Comparison of ENCODE assay signal across 22 cellular contexts in the genomic region with DNA sequence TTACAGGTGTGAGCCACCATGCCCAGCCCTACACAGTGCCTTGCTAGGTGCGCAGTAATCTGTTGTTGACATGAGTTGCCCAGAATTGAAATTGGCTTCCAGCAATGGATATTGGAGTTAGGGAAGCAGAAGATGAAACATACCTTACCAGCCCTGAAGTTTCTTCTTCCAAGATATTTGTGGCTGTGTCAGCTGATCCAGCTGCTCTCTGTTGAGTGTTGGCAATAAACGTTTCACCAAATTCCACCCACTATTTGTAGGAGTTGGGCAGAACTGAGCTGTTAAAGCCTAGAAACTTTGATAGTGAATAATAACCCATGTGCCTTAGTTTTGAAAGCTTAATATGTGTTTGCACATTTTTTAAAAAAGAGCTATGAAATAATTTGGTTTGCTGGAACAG.
"Had no signal": no experiment of that assay in that cellular context is flagged by ENCODE, and none has a peak within 500 bp of the region (broad histone marks: within the 10 kb centered on the region; RNA-seq: fewer than 3 reads in every experiment).

No MANE protein-coding gene starts in this region.

- H3K36me3 Mint-ChIP-seq: activated CD8-positive, alpha-beta memory T cell treated with anti-CD3 and anti-CD28 coated beads, Interleukin-2, amount 10 ng/mL, durations not matched to agents 7 days and 5 days; activated naive CD4-positive, alpha-beta T cell treated with anti-CD3 and anti-CD28 coated beads, Interleukin-2, amount 50 U/mL, for 24 hours; natural killer cell treated with Interleukin-12 subunit alpha and Interleukin-12 subunit beta and Interleukin-15 and Interleukin-18, amount 100 ng/mL, for 72 hours had no signal

- H3K27ac Mint-ChIP-seq: activated CD4-positive, alpha-beta T cell treated with anti-CD3 and anti-CD28 coated beads for 36 hours; activated CD8-positive, alpha-beta memory T cell treated with anti-CD3 and anti-CD28 coated beads, Interleukin-2, amount 10 ng/mL, durations not matched to agents 7 days and 5 days; activated CD8-positive, alpha-beta T cell treated with anti-CD3 and anti-CD28 coated beads, Interleukin-2, amount 10 ng/mL, durations not matched to agents 7 days and 5 days; activated naive CD4-positive, alpha-beta T cell treated with anti-CD3 and anti-CD28 coated beads, Interleukin-2, amount 50 U/mL, for 24 hours; activated T-helper 2 cell treated with anti-CD3 and anti-CD28 coated beads, Interferon-gamma antibody, Interleukin-2, Interleukin-4, amounts not matched to agents 10 μg/mL and 5 μg/mL and 100 μg/mL, durations not matched to agents 14 hours and 24 hours and 36 hours; natural killer cell treated with Interleukin-12 subunit alpha and Interleukin-12 subunit beta and Interleukin-15 and Interleukin-18, amount 100 ng/mL, for 72 hours had no signal

- H3K27me3 Mint-ChIP-seq: activated CD4-positive, alpha-beta T cell treated with anti-CD3 and anti-CD28 coated beads for 36 hours; activated CD8-positive, alpha-beta memory T cell treated with anti-CD3 and anti-CD28 coated beads, Interleukin-2, amount 10 ng/mL, durations not matched to agents 7 days and 5 days; activated naive CD4-positive, alpha-beta T cell treated with anti-CD3 and anti-CD28 coated beads, Interleukin-2, amount 50 U/mL, for 24 hours; natural killer cell treated with Interleukin-12 subunit alpha and Interleukin-12 subunit beta and Interleukin-15 and Interleukin-18, amount 100 ng/mL, for 72 hours had no signal

- H3K9me3 Mint-ChIP-seq: activated naive CD4-positive, alpha-beta T cell treated with anti-CD3 and anti-CD28 coated beads, Interleukin-2, amount 50 U/mL, for 24 hours; activated T-helper 2 cell treated with anti-CD3 and anti-CD28 coated beads, Interferon-gamma antibody, Interleukin-2, Interleukin-4, amounts not matched to agents 10 μg/mL and 5 μg/mL and 100 μg/mL, durations not matched to agents 14 hours and 24 hours and 36 hours; natural killer cell treated with Interleukin-12 subunit alpha and Interleukin-12 subunit beta and Interleukin-15 and Interleukin-18, amount 100 ng/mL, for 72 hours had no signal

- H3K27me3 ChIP-seq: brain microvascular endothelial cell, dorsolateral prefrontal cortex, foreskin keratinocyte, heart right ventricle, left lung, spleen, tibial nerve had no signal

- H3K27ac ChIP-seq: brain microvascular endothelial cell, coronary artery, dorsolateral prefrontal cortex, foreskin keratinocyte, heart right ventricle, left lung, lower lobe of right lung, spleen, tibial nerve had no signal

- H3K4me1 ChIP-seq: foreskin keratinocyte, left lung, lower lobe of right lung had no signal

- H3K9me3 ChIP-seq: heart right ventricle, left lung, lower lobe of right lung, spleen, tibial nerve had no signal

- H3K36me3 ChIP-seq: brain microvascular endothelial cell, left lung, lower lobe of right lung had no signal

- H3K4me3 Mint-ChIP-seq: activated CD4-positive, alpha-beta T cell treated with anti-CD3 and anti-CD28 coated beads for 36 hours; activated CD8-positive, alpha-beta memory T cell treated with anti-CD3 and anti-CD28 coated beads, Interleukin-2, amount 10 ng/mL, durations not matched to agents 7 days and 5 days; activated CD8-positive, alpha-beta T cell treated with anti-CD3 and anti-CD28 coated beads, Interleukin-2, amount 10 ng/mL, durations not matched to agents 7 days and 5 days; activated naive CD4-positive, alpha-beta T cell treated with anti-CD3 and anti-CD28 coated beads, Interleukin-2, amount 50 U/mL, for 24 hours; natural killer cell treated with Interleukin-12 subunit alpha and Interleukin-12 subunit beta and Interleukin-15 and Interleukin-18, amount 100 ng/mL, for 72 hours had no signal

- H3K4me1 Mint-ChIP-seq: activated CD4-positive, alpha-beta T cell treated with anti-CD3 and anti-CD28 coated beads for 36 hours; activated CD8-positive, alpha-beta memory T cell treated with anti-CD3 and anti-CD28 coated beads, Interleukin-2, amount 10 ng/mL, durations not matched to agents 7 days and 5 days; activated naive CD4-positive, alpha-beta T cell treated with anti-CD3 and anti-CD28 coated beads, Interleukin-2, amount 50 U/mL, for 24 hours had no signal

- DNase-seq: activated CD4-positive, alpha-beta T cell treated with anti-CD3 and anti-CD28 coated beads for 36 hours; activated CD4-positive, CD25-positive, alpha-beta regulatory T cell; activated CD8-positive, alpha-beta memory T cell treated with anti-CD3 and anti-CD28 coated beads, Interleukin-2, amount 10 ng/mL, durations not matched to agents 7 days and 5 days; activated CD8-positive, alpha-beta T cell treated with anti-CD3 and anti-CD28 coated beads, Interleukin-2, amount 10 ng/mL, durations not matched to agents 7 days and 5 days; activated T-cell treated with anti-CD3 and anti-CD28 coated beads, Interleukin-2, amount 50 U/mL, for 48 hours; brain microvascular endothelial cell; dorsolateral prefrontal cortex; effector memory CD4-positive, alpha-beta T cell; foreskin keratinocyte; heart right ventricle; left lung; lower lobe of right lung; mesendoderm; posterior cingulate gyrus; right cardiac atrium; spleen; stimulated activated naive CD4-positive, alpha-beta T cell treated with Interleukin-2 at 50 U/mL for 16 hours had no signal

- ATAC-seq: activated CD4-positive, alpha-beta T cell treated with anti-CD3 and anti-CD28 coated beads for 36 hours; activated CD8-positive, alpha-beta memory T cell treated with anti-CD3 and anti-CD28 coated beads, Interleukin-2, amount 10 ng/mL, durations not matched to agents 7 days and 5 days; activated CD8-positive, alpha-beta T cell treated with anti-CD3 and anti-CD28 coated beads, Interleukin-2, amount 10 ng/mL, durations not matched to agents 7 days and 5 days; foreskin keratinocyte; heart right ventricle; left lung; lower lobe of right lung; natural killer cell treated with Interleukin-12 subunit alpha and Interleukin-12 subunit beta and Interleukin-15 and Interleukin-18, amount 100 ng/mL, for 72 hours; right cardiac atrium had no signal

- H3K4me3 ChIP-seq: coronary artery, dorsolateral prefrontal cortex, heart right ventricle, left lung, lower lobe of right lung, spleen, tibial nerve had no signal
